ENCODE assay signal across 1 cellular context in the genomic region with DNA sequence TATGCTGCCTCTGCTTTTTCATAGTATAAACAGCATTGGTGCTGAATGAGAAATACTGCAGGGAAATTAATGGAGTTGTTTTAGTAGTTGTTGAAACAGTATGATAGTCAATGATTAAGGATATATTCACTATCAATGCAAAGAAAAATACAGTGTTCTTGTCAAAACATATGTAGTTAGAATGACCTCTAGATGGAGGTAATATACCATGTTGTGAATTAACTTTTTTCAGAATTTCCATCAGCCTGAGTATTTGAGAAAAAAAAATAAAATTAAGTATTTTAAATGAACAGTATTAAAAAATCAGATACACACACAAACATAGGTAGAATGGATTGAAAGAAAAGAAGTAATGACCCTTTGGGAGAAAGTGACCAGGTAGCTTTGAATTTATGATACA.
TF ChIP-seq lines count a peak whose summit lies in the region.

No MANE protein-coding gene starts in this region.

TF ChIP-seq in Ishikawa, 13 proteins besides CTCF, POLR2A, EP300 and RAD21 (continued from another document):
- TF ChIP-seq, protein P1, sequence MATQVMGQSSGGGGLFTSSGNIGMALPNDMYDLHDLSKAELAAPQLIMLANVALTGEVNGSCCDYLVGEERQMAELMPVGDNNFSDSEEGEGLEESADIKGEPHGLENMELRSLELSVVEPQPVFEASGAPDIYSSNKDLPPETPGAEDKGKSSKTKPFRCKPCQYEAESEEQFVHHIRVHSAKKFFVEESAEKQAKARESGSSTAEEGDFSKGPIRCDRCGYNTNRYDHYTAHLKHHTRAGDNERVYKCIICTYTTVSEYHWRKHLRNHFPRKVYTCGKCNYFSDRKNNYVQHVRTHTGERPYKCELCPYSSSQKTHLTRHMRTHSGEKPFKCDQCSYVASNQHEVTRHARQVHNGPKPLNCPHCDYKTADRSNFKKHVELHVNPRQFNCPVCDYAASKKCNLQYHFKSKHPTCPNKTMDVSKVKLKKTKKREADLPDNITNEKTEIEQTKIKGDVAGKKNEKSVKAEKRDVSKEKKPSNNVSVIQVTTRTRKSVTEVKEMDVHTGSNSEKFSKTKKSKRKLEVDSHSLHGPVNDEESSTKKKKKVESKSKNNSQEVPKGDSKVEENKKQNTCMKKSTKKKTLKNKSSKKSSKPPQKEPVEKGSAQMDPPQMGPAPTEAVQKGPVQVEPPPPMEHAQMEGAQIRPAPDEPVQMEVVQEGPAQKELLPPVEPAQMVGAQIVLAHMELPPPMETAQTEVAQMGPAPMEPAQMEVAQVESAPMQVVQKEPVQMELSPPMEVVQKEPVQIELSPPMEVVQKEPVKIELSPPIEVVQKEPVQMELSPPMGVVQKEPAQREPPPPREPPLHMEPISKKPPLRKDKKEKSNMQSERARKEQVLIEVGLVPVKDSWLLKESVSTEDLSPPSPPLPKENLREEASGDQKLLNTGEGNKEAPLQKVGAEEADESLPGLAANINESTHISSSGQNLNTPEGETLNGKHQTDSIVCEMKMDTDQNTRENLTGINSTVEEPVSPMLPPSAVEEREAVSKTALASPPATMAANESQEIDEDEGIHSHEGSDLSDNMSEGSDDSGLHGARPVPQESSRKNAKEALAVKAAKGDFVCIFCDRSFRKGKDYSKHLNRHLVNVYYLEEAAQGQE (IDR thresholded peaks at IDR 0.05; ENCODE audit: low read depth), result no peak
- no peak for TF ChIP-seq ZBTB7A (IDR thresholded peaks at IDR 0.05; ENCODE audit: low read depth)
- TF ChIP-seq FOXM1 (IDR thresholded peaks at IDR 0.05; ENCODE audit: borderline replicate concordance, low read depth), result no peak
- TF ChIP-seq TEAD4 (IDR thresholded peaks at IDR 0.05), result no peak
- no peak for TF ChIP-seq YY1 (IDR thresholded peaks at IDR 0.05; ENCODE audit: low read depth)
- no peak for TF ChIP-seq EGR1 (IDR thresholded peaks at IDR 0.05)
- TF ChIP-seq TAF1 (IDR thresholded peaks at IDR 0.05; ENCODE audit: low read depth), result no peak
- no peak for TF ChIP-seq CREB1 (IDR thresholded peaks at IDR 0.05; ENCODE audit: low read depth)
- TF ChIP-seq, protein P2, sequence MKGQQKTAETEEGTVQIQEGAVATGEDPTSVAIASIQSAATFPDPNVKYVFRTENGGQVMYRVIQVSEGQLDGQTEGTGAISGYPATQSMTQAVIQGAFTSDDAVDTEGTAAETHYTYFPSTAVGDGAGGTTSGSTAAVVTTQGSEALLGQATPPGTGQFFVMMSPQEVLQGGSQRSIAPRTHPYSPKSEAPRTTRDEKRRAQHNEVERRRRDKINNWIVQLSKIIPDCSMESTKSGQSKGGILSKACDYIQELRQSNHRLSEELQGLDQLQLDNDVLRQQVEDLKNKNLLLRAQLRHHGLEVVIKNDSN (IDR thresholded peaks at IDR 0.05), result no peak
- no peak for TF ChIP-seq CEBPB (IDR thresholded peaks at IDR 0.05)
